Comparison of ENCODE assay signal across 11 cellular contexts in genomic region chr1:1907098-1907736, GRCh38. TPM values are rescaled to one million over a fixed set of nuclear protein-coding genes. Genes with fewer than 3 reads are reported as not detected.
DNase-seq lines count a peak whose midpoint lies in the region; ATAC-seq, FAIRE-seq and TF ChIP-seq lines count a peak whose summit lies in the region.
"Had no signal": no experiment of that assay in that cellular context is flagged by ENCODE, and none has a peak within 500 bp of the region (broad histone marks: within the 10 kb centered on the region; RNA-seq: fewer than 3 reads in every experiment).

No MANE protein-coding gene starts in this region.

- peaks cover 9% of the 10 kb centered on the region for H3K79me2 ChIP-seq in GM23248 (ENCODE audit: insufficient read depth)

- H3K27ac ChIP-seq in GM23248, result peak overlapping the region; percentile 16; the same call in 1 of the 2 replicates
- no peak overlapping the region for H3K27ac ChIP-seq in right lobe of liver
- H3K27ac ChIP-seq: suprapubic skin had no signal

- no peak overlapping the region for H2AFZ ChIP-seq in GM23248

- in situ Hi-C loops in GM23248 (cut with MboI), result loop anchor here (10.0 kb wide), 1 partner anchor 102 kb away; no protein-coding TSS in a partner anchor

- ATAC-seq in right lobe of liver, result no peak
- ATAC-seq in HG02759 (IDR thresholded peaks at IDR 0.05; ENCODE audit: unreplicated experiment), result no peak
- ATAC-seq: activated CD4-positive, CD25-positive, alpha-beta regulatory T cell treated with anti-CD3 and anti-CD28 coated beads, Interleukin-2, amount 50 U/mL, for 24 hours had no signal

- H3K36me3 ChIP-seq in GM23248 (ENCODE audit: low read depth) (no peaks in the 10 kb centered on the region), right lobe of liver (no peaks in the 10 kb centered on the region)
- H3K36me3 ChIP-seq: MG63, suprapubic skin had no signal

- DNase-seq in COLO668 (lab: John Stamatoyannopoulos, UW; ENCODE audit: unreplicated experiment) (peak; percentile 94), GM23248 (peak; percentile 22), SHP77 treated with DMSO at 0.1 percent for 48 hours (lab: John Stamatoyannopoulos, UW) (peak; percentile 77), right lobe of liver (peak; percentile 38 to 69 (median 58)), DMS114 treated with DMSO at 0.1 percent for 48 hours (lab: John Stamatoyannopoulos, UW; ENCODE audit: unreplicated experiment) (no peak), NCI-H2227 treated with DMSO at 0.1 percent for 48 hours (lab: John Stamatoyannopoulos, UW) (no peak), GM19239 (ENCODE audit: insufficient read length, low spot score) (no peak)
- DNase-seq: MG63 had no signal

- H3K4me3 ChIP-seq in GM23248 (no peak overlapping the region), right lobe of liver (no peak overlapping the region)

- H3K9me3 ChIP-seq in GM23248 (ENCODE audit: low read depth) (no peaks in the 10 kb centered on the region), right lobe of liver (no peaks in the 10 kb centered on the region)
- H3K9me3 ChIP-seq: MG63, suprapubic skin had no signal

- H4K20me1 ChIP-seq in GM23248 (ENCODE audit: insufficient read depth), result no peaks in the 10 kb centered on the region

- no peak overlapping the region for H3K4me2 ChIP-seq in GM23248 (ENCODE audit: unreplicated experiment)

- FAIRE-seq in GM19239 (lab: Jason Lieb, UNC), result no peak

- TF ChIP-seq CTCF in right lobe of liver (IDR thresholded peaks at IDR 0.05), result no peak

- peaks cover 5% of the 10 kb centered on the region; the same call in 1 of the 2 replicates for H3K4me1 ChIP-seq in GM23248 (ENCODE audit: insufficient read depth)
- H3K4me1 ChIP-seq in right lobe of liver, result peaks cover 3 to 18% (median 4%) of the 10 kb centered on the region in 4 donors

- no peaks in the 10 kb centered on the region for H3F3A ChIP-seq in GM23248 (ENCODE audit: insufficient read depth)

- no peak overlapping the region; the same call in 1 of the 2 replicates for H3K9ac ChIP-seq in GM23248

- H3K27me3 ChIP-seq in GM23248 (replicated peaks; ENCODE audit: insufficient read depth), result no peaks in the 10 kb centered on the region
- no peaks in the 10 kb centered on the region for H3K27me3 ChIP-seq in right lobe of liver
- H3K27me3 ChIP-seq: MG63, suprapubic skin had no signal

- intact Hi-C loops in right lobe of liver (cut with DNase I), result loop anchor here (5.0 to 10.0 kb wide), 3 partner anchors 112 to 152 kb away; no protein-coding TSS in a partner anchor

- no peak for TF ChIP-seq POLR2A in right lobe of liver (IDR thresholded peaks at IDR 0.05)

- no peaks in the 10 kb centered on the region for H3K9me2 ChIP-seq in GM23248 (ENCODE audit: insufficient read depth)

- 74 to 79% methylated on average over 8 of the region's 8 CpGs for WGBS in GM23248 (ENCODE audit: low coverage in 1 of 2, low lambda C conversion rate in 2 of 2, missing lambda C conversion rate in 2 of 2), 2 experiments
- WGBS in right lobe of liver (ENCODE audit: insufficient coverage, low coverage, low lambda C conversion rate, missing lambda C conversion rate), result 75% methylated on average over 3 of the region's 8 CpGs

RNA-seq across cellular contexts. Expression of gene CALML6, which starts 7.8 kb away (rescaled TPM):
- 0.11 and 0.51 TPM in 2 replicates for total RNA-seq in GM23248 (2014; rRNA removed; shearing (Covaris generic))
- not detected in 2 replicates for polyA plus RNA-seq in GM23248 (2016; fragmentation: Nextera tagmentation; extraction: Ambion mirVana)
- 1 to 10 TPM in 1 of 6 experiments, under 1 TPM in 3, not detected in 2; 0.44 to 1.4 (median 0.58) TPM for total RNA-seq in right lobe of liver

RNA-seq across cellular contexts. Expression of gene TMEM52, which starts 11.9 kb away (rescaled TPM):
- total RNA-seq in GM23248 (2014; rRNA removed; shearing (Covaris generic)), result not detected in 2 replicates
- 0.28 and 0.40 TPM in 2 replicates for polyA plus RNA-seq in GM23248 (2016; fragmentation: Nextera tagmentation; extraction: Ambion mirVana)
- 10 to 100 TPM in 1 of 6 experiments, 1 to 10 TPM in 5; 2.3 to 13.2 (median 6.0) TPM for total RNA-seq in right lobe of liver

RNA-seq across cellular contexts. Expression of gene GNB1, which starts 16.3 kb away (rescaled TPM):
- 87.6 and 97.7 TPM in 2 replicates for total RNA-seq in GM23248 (2014; rRNA removed; shearing (Covaris generic))
- polyA plus RNA-seq in GM23248 (2016; fragmentation: Nextera tagmentation; extraction: Ambion mirVana), result 92.0 and 148 TPM in 2 replicates
- total RNA-seq in right lobe of liver, result 100 to 1,000 TPM in 4 of 6 experiments, 10 to 100 TPM in 2; 85.9 to 147 (median 104) TPM

Comparison
In these comparisons a context has a peak if more than half of its experiments do, and no peak if none do; other contexts are left out.
1. DNase-seq: peak in COLO668 (single experiment), GM23248 (single experiment), SHP77 treated with DMSO at 0.1 percent for 48 hours (single experiment) and right lobe of liver (3 of 3); none in DMS114 treated with DMSO at 0.1 percent for 48 hours (single experiment), NCI-H2227 treated with DMSO at 0.1 percent for 48 hours (single experiment) and GM19239 (single experiment).